ENCODE assay signal across 18 cellular contexts in the genomic region with DNA sequence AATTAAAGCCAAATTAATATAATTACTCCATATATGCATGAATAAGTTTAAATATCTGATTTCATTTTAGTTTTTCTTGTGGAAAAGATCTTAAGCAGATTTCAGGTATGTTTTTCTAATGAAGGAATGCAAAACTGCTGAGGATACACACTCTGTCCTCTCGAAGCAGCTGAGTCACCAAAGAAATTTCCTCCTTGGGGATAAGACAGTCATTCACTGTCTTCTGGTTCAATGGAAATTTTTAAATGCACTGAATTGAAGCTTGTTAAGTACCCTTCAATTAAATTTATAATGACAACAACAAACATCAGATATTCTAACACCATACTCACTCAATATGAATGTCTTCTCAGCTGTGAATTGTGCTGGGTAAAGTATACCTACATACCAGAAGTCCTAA.
DNase-seq lines count a peak whose midpoint lies in the region; ATAC-seq, FAIRE-seq and TF ChIP-seq lines count a peak whose summit lies in the region.
"Had no signal": no experiment of that assay in that cellular context is flagged by ENCODE, and none has a peak within 500 bp of the region (broad histone marks: within the 10 kb centered on the region; RNA-seq: fewer than 3 reads in every experiment).

No MANE protein-coding gene starts in this region.

- in situ Hi-C loops in Panc1 (cut with HindIII; ENCODE audit: low pct_unique_long_range_greater_than_20kb, low sequenced_read_pairs): no loop called here

- H3K27ac Mint-ChIP-seq in CD4-positive, alpha-beta T cell: peak overlapping the region; percentile 9
- H3K27ac Mint-ChIP-seq in CD4-positive, alpha-beta memory T cell: no peak overlapping the region
- H3K27ac Mint-ChIP-seq: activated B cell treated with CpG ODN at 0.5 μM for 24 hours; activated naive CD8-positive, alpha-beta T cell; memory B cell; stimulated activated naive B cell treated with anti-CD40 and anti-IgM and Interleukin-4, amounts not matched to agents 10 μg/mL and 1 μg/mL and 100 μg/mL, for 72 hours had no signal

- no peak overlapping the region for H3K27ac ChIP-seq in CD4-positive, alpha-beta T cell (ENCODE audit: low read depth, low read length)
- peak overlapping the region; percentile 41; the same call in 1 of the 2 replicates for H3K27ac ChIP-seq in Panc1 (ENCODE audit: low read length)
- H3K27ac ChIP-seq in endothelial cell of umbilical vein (ENCODE audit: insufficient read depth, low read depth, low read length): peak overlapping the region; percentile 32
- peak overlapping the region; percentile 56 for H3K27ac ChIP-seq in osteoblast (ENCODE audit: low read depth, low read length)
- no peak overlapping the region for H3K27ac ChIP-seq in CD4-positive, alpha-beta memory T cell (ENCODE audit: low read depth, low read length)
- H3K27ac ChIP-seq: C4-2B had no signal

- no peak overlapping the region for H2AFZ ChIP-seq in endothelial cell of umbilical vein (ENCODE audit: low read depth, low read length)
- H2AFZ ChIP-seq in osteoblast (ENCODE audit: low read length): no peak overlapping the region

- H3K36me3 ChIP-seq in Panc1 (ENCODE audit: control insufficient read depth, insufficient read depth, low read length) (peaks cover 41% of the 10 kb centered on the region), endothelial cell of umbilical vein (ENCODE audit: control insufficient read depth in 2 of 2, extremely low read depth in 1 of 2, insufficient read depth in 2 of 2, low read length in 2 of 2) (peaks cover 0 to 1% of the 10 kb centered on the region in 2 experiments), osteoblast (ENCODE audit: insufficient read depth, low read length) (peaks cover 48% of the 10 kb centered on the region)
- peaks cover 24% of the 10 kb centered on the region for H3K36me3 ChIP-seq in CD4-positive, alpha-beta memory T cell (ENCODE audit: insufficient read depth, low read length)

- H3K27me3 Mint-ChIP-seq in CD4-positive, alpha-beta T cell: no peaks in the 10 kb centered on the region
- H3K27me3 Mint-ChIP-seq in CD4-positive, alpha-beta memory T cell: no peaks in the 10 kb centered on the region
- H3K27me3 Mint-ChIP-seq: activated B cell treated with CpG ODN at 0.5 μM for 24 hours; activated naive CD8-positive, alpha-beta T cell; memory B cell; stimulated activated naive B cell treated with anti-CD40 and anti-IgM and Interleukin-4, amounts not matched to agents 10 μg/mL and 1 μg/mL and 100 μg/mL, for 72 hours had no signal

- H3K9me3 ChIP-seq in CD4-positive, alpha-beta T cell (ENCODE audit: control insufficient read depth, low read length): no peaks in the 10 kb centered on the region
- no peaks in the 10 kb centered on the region for H3K9me3 ChIP-seq in Panc1 (ENCODE audit: control insufficient read depth, insufficient read depth, low read depth, low read length)
- no peaks in the 10 kb centered on the region for H3K9me3 ChIP-seq in endothelial cell of umbilical vein (replicated peaks; ENCODE audit: control insufficient read depth, insufficient read depth, low read length)
- no peaks in the 10 kb centered on the region for H3K9me3 ChIP-seq in osteoblast (ENCODE audit: low read depth, low read length)
- no peaks in the 10 kb centered on the region for H3K9me3 ChIP-seq in CD4-positive, alpha-beta memory T cell (ENCODE audit: control insufficient read depth in 1 of 2, low read length in 2 of 2)

- no peak for FAIRE-seq in endothelial cell of umbilical vein (lab: Jason Lieb, UNC)
- FAIRE-seq: GM18507, HepG2 had no signal

- H3K9me1 ChIP-seq in endothelial cell of umbilical vein (replicated peaks; ENCODE audit: control insufficient read depth, extremely low read depth, insufficient read depth, low read length): no peaks in the 10 kb centered on the region

- H3K4me1 Mint-ChIP-seq in CD4-positive, alpha-beta T cell (ENCODE audit: low read depth): peaks cover 7% of the 10 kb centered on the region
- H3K4me1 Mint-ChIP-seq in CD4-positive, alpha-beta memory T cell: peaks cover 5 to 12% (median 11%) of the 10 kb centered on the region in 4 donors

- H3K36me3 Mint-ChIP-seq in CD4-positive, alpha-beta T cell (ENCODE audit: low read depth): peaks cover 73% of the 10 kb centered on the region
- peaks cover 29 to 60% of the 10 kb centered on the region in 2 donors for H3K36me3 Mint-ChIP-seq in CD4-positive, alpha-beta memory T cell

- H3K4me2 ChIP-seq in endothelial cell of umbilical vein (ENCODE audit: insufficient read depth, low read length): peak overlapping the region; percentile 10
- H3K4me2 ChIP-seq in osteoblast (ENCODE audit: insufficient read depth, low read length): no peak overlapping the region

- no peak for TF ChIP-seq POLR2A in endothelial cell of umbilical vein (IDR thresholded peaks at IDR 0.05; ENCODE audit: low read depth, low read length)

- H4K20me1 ChIP-seq in endothelial cell of umbilical vein (replicated peaks; ENCODE audit: control insufficient read depth, extremely low read depth, insufficient read depth, low read length): no peaks in the 10 kb centered on the region
- peaks cover 11% of the 10 kb centered on the region for H4K20me1 ChIP-seq in osteoblast (ENCODE audit: insufficient read depth, low read length)

- POLR2A ChIA-PET in CD4-positive, alpha-beta T cell (lab: Charles Lee): interaction anchor here (1.0 to 1.8 kb wide), 2 partner anchors 19 to 37 kb away, joined by 3 to 6 read pairs; no protein-coding TSS in a partner anchor
- POLR2A ChIA-PET in Panc1 (lab: Charles Lee): no interaction called here
- POLR2A ChIA-PET in endothelial cell of umbilical vein (lab: Charles Lee): no interaction called here
- POLR2A ChIA-PET in CD4-positive, alpha-beta memory T cell (lab: Charles Lee; ENCODE audit: partially characterized antibody): no interaction called here

- intact Hi-C loops in CD4-positive, alpha-beta T cell (cut with DNase I, micrococcal nuclease): no loop called here
- intact Hi-C loops in Panc1 (cut with micrococcal nuclease; ENCODE audit: unreplicated experiment): no loop called here
- intact Hi-C loops in endothelial cell of umbilical vein (cut with micrococcal nuclease): no loop called here
- intact Hi-C loops in CD4-positive, alpha-beta memory T cell (cut with micrococcal nuclease): no loop called here

- no peak for TF ChIP-seq CTCF in CD4-positive, alpha-beta T cell (IDR thresholded peaks at IDR 0.05)
- TF ChIP-seq CTCF in Panc1 (IDR thresholded peaks at IDR 0.05) (no peak), endothelial cell of umbilical vein (IDR thresholded peaks at IDR 0.05; ENCODE audit: extremely low read depth in 1 of 2, insufficient read depth in 1 of 2, low read depth in 1 of 2, low read length in 2 of 2) (no peak), osteoblast (IDR thresholded peaks at IDR 0.05; ENCODE audit: extremely low read depth, low read depth, low read length) (no peak)

- H3K4me1 ChIP-seq in Panc1 (ENCODE audit: control insufficient read depth, insufficient read depth, low read length) (no peaks in the 10 kb centered on the region; the same call in 1 of the 2 replicates), endothelial cell of umbilical vein (ENCODE audit: control insufficient read depth, extremely low read depth, insufficient read depth, low read length) (peaks cover 13% of the 10 kb centered on the region), osteoblast (ENCODE audit: insufficient read depth, low read length) (peaks cover 20% of the 10 kb centered on the region)
- H3K4me1 ChIP-seq in CD4-positive, alpha-beta memory T cell (ENCODE audit: insufficient read depth, low read length): no peaks in the 10 kb centered on the region

- DNase-seq in CD4-positive, alpha-beta T cell: no peak
- no peak for DNase-seq in Panc1 (ENCODE audit: low read depth, low spot score)
- DNase-seq in endothelial cell of umbilical vein (ENCODE audit: low read depth, low spot score): peak; percentile 38
- DNase-seq in osteoblast (ENCODE audit: insufficient read length, low spot score, missing footprints): no peak
- no peak for DNase-seq in CD4-positive, alpha-beta memory T cell
- DNase-seq: activated B cell treated with CpG ODN at 0.5 μM for 24 hours; hippocampal formation; NCI-H146; NCI-H82; stimulated activated naive B cell treated with anti-CD40 and anti-IgM and Interleukin-4, amounts not matched to agents 10 μg/mL and 1 μg/mL and 100 μg/mL, for 72 hours had no signal

- dilution Hi-C loops in endothelial cell of umbilical vein (cut with MboI; ENCODE audit: extremely low pct_ligation_motif_present, low sequenced_read_pairs): no loop called here

- no peak for ATAC-seq in CD4-positive, alpha-beta T cell (ENCODE audit: poor library complexity)
- ATAC-seq in Panc1 (peak; percentile 85), GM18867 (IDR thresholded peaks at IDR 0.05; ENCODE audit: unreplicated experiment) (no peak), GM19397 (IDR thresholded peaks at IDR 0.05; ENCODE audit: unreplicated experiment) (no peak), HG03175 (IDR thresholded peaks at IDR 0.05; ENCODE audit: unreplicated experiment) (no peak)
- ATAC-seq: HepG2; stimulated activated naive B cell treated with anti-CD40 and anti-IgM and Interleukin-4, amounts not matched to agents 10 μg/mL and 1 μg/mL and 100 μg/mL, for 72 hours had no signal

- H3K9me3 Mint-ChIP-seq in CD4-positive, alpha-beta T cell: no peaks in the 10 kb centered on the region
- no peaks in the 10 kb centered on the region for H3K9me3 Mint-ChIP-seq in CD4-positive, alpha-beta memory T cell
- H3K9me3 Mint-ChIP-seq: activated B cell treated with CpG ODN at 0.5 μM for 24 hours; memory B cell; stimulated activated naive B cell treated with anti-CD40 and anti-IgM and Interleukin-4, amounts not matched to agents 10 μg/mL and 1 μg/mL and 100 μg/mL, for 72 hours had no signal

- H3K4me3 Mint-ChIP-seq in CD4-positive, alpha-beta T cell: no peak overlapping the region
- H3K4me3 Mint-ChIP-seq in CD4-positive, alpha-beta memory T cell: no peak overlapping the region
- H3K4me3 Mint-ChIP-seq: activated B cell treated with CpG ODN at 0.5 μM for 24 hours; activated naive CD8-positive, alpha-beta T cell; memory B cell; stimulated activated naive B cell treated with anti-CD40 and anti-IgM and Interleukin-4, amounts not matched to agents 10 μg/mL and 1 μg/mL and 100 μg/mL, for 72 hours had no signal

- H3K79me2 ChIP-seq in endothelial cell of umbilical vein (ENCODE audit: control insufficient read depth, insufficient read depth, low read length) (no peaks in the 10 kb centered on the region), osteoblast (ENCODE audit: insufficient read depth, low read length) (no peaks in the 10 kb centered on the region)

- H3K4me3 ChIP-seq in Panc1 (ENCODE audit: low read depth in 2 of 2, low read length in 2 of 2): no peak overlapping the region
- no peak overlapping the region for H3K4me3 ChIP-seq in endothelial cell of umbilical vein (replicated peaks in 1 of 3; ENCODE audit: insufficient read depth in 1 of 3, low read depth in 1 of 3, low read length in 3 of 3)
- H3K4me3 ChIP-seq in osteoblast (ENCODE audit: insufficient read depth, low read length): no peak overlapping the region
- no peak overlapping the region for H3K4me3 ChIP-seq in CD4-positive, alpha-beta memory T cell (ENCODE audit: low read length in 2 of 2)

- BruUV-seq in Panc1 (replicated peaks; lab: Mats Ljungman, UMichigan) (no TSS peak), endothelial cell of umbilical vein (replicated peaks; lab: Mats Ljungman, UMichigan) (no TSS peak)

- no peaks in the 10 kb centered on the region for H3K27me3 ChIP-seq in CD4-positive, alpha-beta T cell (ENCODE audit: control insufficient read depth, insufficient read depth, low read length)
- no peaks in the 10 kb centered on the region for H3K27me3 ChIP-seq in Panc1 (ENCODE audit: control insufficient read depth, insufficient read depth, low read length)
- H3K27me3 ChIP-seq in endothelial cell of umbilical vein (ENCODE audit: control insufficient read depth in 2 of 2, insufficient read depth in 2 of 2, low read length in 2 of 2): no peaks in the 10 kb centered on the region
- no peaks in the 10 kb centered on the region for H3K27me3 ChIP-seq in osteoblast (ENCODE audit: insufficient read depth, low read length)
- no peaks in the 10 kb centered on the region for H3K27me3 ChIP-seq in CD4-positive, alpha-beta memory T cell (ENCODE audit: insufficient read depth, low read length)

- CTCF ChIA-PET in CD4-positive, alpha-beta T cell (lab: Charles Lee): interaction anchor here (1.4 to 5.0 kb wide), 2 partner anchors 15 to 35 kb away, joined by 3 to 23 read pairs; no protein-coding TSS in a partner anchor
- CTCF ChIA-PET in Panc1 (lab: Charles Lee) (no interaction called here), endothelial cell of umbilical vein (lab: Charles Lee) (interaction anchor here (1.0 to 4.5 kb wide), 5 partner anchors 12 to 95 kb away, joined by 3 to 28 read pairs (median 4); no protein-coding TSS in a partner anchor)
- CTCF ChIA-PET in CD4-positive, alpha-beta memory T cell (lab: Charles Lee; ENCODE audit: partially characterized antibody): interaction anchor here (1.4 to 2.8 kb wide), 5 partner anchors 12 to 95 kb away, joined by 4 to 8 read pairs (median 6); no protein-coding TSS in a partner anchor

- no peak overlapping the region for H3K9ac ChIP-seq in endothelial cell of umbilical vein (replicated peaks; ENCODE audit: extremely low read depth, insufficient read depth, low read length)

Comparison
In these comparisons a context has a peak if more than half of its experiments do, and no peak if none do; other contexts are left out.
1. H3K27ac ChIP-seq: peak in Panc1 (single experiment), endothelial cell of umbilical vein (single experiment) and osteoblast (single experiment); none in CD4-positive, alpha-beta T cell (single experiment) and CD4-positive, alpha-beta memory T cell (single experiment).